Comparison of ENCODE assay signal across 1 cellular context in genomic region chr12:56644654-56645053, GRCh38.
TF ChIP-seq lines count a peak whose summit lies in the region.

No MANE protein-coding gene starts in this region.

TF ChIP-seq in GM12878, 131 proteins besides CTCF, POLR2A, EP300 and RAD21:
- TF ChIP-seq IKZF2 (IDR thresholded peaks at IDR 0.05) (no peak), ZNF622 (IDR thresholded peaks at IDR 0.05) (no peak), IRF4 (IDR thresholded peaks at IDR 0.05; ENCODE audit: low read depth, low read length) (no peak), MTA3 (IDR thresholded peaks at IDR 0.05; ENCODE audit: borderline replicate concordance, low read length) (no peak), MAX (IDR thresholded peaks at IDR 0.05; ENCODE audit: low read depth, low read length) (no peak), ZNF384 (IDR thresholded peaks at IDR 0.05; ENCODE audit: borderline replicate concordance, low read depth, low read length) (no peak), MYB (IDR thresholded peaks at IDR 0.05; ENCODE audit: borderline replicate concordance, low read depth, low read length) (no peak), NR2F1 (conservative IDR thresholded peaks at IDR 0.05) (no peak), USF1 (IDR thresholded peaks at IDR 0.05; ENCODE audit: borderline replicate concordance, extremely low read length, insufficient read depth, low read depth, low read length) (no peak), SREBF1 (IDR thresholded peaks at IDR 0.05; ENCODE audit: low read length) (no peak), PKNOX1 (IDR thresholded peaks at IDR 0.05) (no peak), JUND (IDR thresholded peaks at IDR 0.05; ENCODE audit: low read depth, low read length) (no peak), ZNF207 (IDR thresholded peaks at IDR 0.05; ENCODE audit: borderline replicate concordance) (no peak), ZBTB33 (IDR thresholded peaks at IDR 0.05) (no peak), TCF7 (IDR thresholded peaks at IDR 0.05; ENCODE audit: borderline replicate concordance) (no peak), NR2C2 (IDR thresholded peaks at IDR 0.05; ENCODE audit: borderline replicate concordance, control insufficient read depth, insufficient read length, low read depth) (no peak), GATAD2B (conservative IDR thresholded peaks at IDR 0.05; ENCODE audit: low read depth) (no peak), STAT1 (conservative IDR thresholded peaks at IDR 0.05) (no peak), KLF5 (IDR thresholded peaks at IDR 0.05; ENCODE audit: partially characterized antibody) (no peak), ZNF274 (IDR thresholded peaks at IDR 0.05; ENCODE audit: insufficient read depth, insufficient read length) (no peak)
